3 cellular contexts compared by ENCODE assay signal in the genomic region with DNA sequence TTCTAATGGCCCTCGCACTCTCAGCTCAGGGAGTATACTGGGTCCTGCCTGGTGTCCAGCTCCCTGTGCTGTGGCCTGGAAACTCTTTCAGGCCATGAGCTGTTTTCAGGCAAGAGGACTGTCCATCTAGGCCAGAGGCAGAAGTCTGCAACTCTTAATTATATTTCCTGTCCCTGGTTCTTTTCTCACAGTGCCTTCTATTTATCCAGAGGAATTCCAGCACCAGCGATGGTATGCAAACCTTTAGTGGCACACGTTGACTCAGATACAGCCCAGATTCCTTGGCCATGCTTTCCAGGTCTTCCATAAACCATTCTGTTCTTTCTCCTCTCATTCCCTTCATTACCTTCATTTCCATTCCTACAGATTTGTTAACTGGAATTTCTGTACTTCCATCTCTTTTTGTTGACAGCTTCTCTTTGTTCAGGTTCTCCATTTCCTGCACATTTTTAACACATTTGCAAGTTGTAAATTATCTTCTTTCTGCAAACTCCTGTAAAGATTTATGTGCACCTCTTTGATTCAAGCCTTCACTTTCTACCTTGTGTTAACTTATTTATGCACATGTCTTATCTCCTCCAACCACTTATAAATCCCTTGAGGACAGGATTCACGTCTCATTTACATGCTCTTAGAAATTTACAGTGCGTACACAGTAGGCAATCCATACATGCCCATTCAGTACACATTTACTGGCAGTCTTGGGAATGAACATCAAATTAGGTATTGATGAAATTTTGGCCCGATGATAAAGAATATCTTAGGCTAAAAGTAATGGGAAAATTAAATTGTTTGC.
A peak's percentile ranks its signal among the peaks of the same experiment; 100 is the strongest.
TF ChIP-seq lines count a peak whose summit lies in the region.

No MANE protein-coding gene starts in this region.

TF ChIP-seq in SK-N-SH treated with all-trans-retinoic acid at 6 μM for 48 hours, 23 proteins besides CTCF, POLR2A, EP300 and RAD21:
- TF ChIP-seq, protein P1, sequence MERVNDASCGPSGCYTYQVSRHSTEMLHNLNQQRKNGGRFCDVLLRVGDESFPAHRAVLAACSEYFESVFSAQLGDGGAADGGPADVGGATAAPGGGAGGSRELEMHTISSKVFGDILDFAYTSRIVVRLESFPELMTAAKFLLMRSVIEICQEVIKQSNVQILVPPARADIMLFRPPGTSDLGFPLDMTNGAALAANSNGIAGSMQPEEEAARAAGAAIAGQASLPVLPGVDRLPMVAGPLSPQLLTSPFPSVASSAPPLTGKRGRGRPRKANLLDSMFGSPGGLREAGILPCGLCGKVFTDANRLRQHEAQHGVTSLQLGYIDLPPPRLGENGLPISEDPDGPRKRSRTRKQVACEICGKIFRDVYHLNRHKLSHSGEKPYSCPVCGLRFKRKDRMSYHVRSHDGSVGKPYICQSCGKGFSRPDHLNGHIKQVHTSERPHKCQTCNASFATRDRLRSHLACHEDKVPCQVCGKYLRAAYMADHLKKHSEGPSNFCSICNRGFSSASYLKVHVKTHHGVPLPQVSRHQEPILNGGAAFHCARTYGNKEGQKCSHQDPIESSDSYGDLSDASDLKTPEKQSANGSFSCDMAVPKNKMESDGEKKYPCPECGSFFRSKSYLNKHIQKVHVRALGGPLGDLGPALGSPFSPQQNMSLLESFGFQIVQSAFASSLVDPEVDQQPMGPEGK (CRISPR knock-in tag; IDR thresholded peaks at IDR 0.05; ENCODE audit: borderline replicate concordance): no peak
- TF ChIP-seq ZFP3 (CRISPR knock-in tag; IDR thresholded peaks at IDR 0.05) (no peak), SNAI2 (CRISPR knock-in tag; IDR thresholded peaks at IDR 0.05) (0 out of 2 replicates have a peak, but pooled peaks have one; percentile 19)
- TF ChIP-seq, protein P2, sequence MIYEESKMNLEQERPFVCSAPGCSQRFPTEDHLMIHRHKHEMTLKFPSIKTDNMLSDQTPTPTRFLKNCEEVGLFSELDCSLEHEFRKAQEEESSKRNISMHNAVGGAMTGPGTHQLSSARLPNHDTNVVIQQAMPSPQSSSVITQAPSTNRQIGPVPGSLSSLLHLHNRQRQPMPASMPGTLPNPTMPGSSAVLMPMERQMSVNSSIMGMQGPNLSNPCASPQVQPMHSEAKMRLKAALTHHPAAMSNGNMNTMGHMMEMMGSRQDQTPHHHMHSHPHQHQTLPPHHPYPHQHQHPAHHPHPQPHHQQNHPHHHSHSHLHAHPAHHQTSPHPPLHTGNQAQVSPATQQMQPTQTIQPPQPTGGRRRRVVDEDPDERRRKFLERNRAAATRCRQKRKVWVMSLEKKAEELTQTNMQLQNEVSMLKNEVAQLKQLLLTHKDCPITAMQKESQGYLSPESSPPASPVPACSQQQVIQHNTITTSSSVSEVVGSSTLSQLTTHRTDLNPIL (CRISPR knock-in tag; IDR thresholded peaks at IDR 0.05; ENCODE audit: low read depth): no peak

TF ChIP-seq in SK-N-SH, 30 proteins besides CTCF, POLR2A, EP300 and RAD21 (continued from another document):
- TF ChIP-seq, protein P3, sequence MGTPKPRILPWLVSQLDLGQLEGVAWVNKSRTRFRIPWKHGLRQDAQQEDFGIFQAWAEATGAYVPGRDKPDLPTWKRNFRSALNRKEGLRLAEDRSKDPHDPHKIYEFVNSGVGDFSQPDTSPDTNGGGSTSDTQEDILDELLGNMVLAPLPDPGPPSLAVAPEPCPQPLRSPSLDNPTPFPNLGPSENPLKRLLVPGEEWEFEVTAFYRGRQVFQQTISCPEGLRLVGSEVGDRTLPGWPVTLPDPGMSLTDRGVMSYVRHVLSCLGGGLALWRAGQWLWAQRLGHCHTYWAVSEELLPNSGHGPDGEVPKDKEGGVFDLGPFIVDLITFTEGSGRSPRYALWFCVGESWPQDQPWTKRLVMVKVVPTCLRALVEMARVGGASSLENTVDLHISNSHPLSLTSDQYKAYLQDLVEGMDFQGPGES (IDR thresholded peaks at IDR 0.05; ENCODE audit: low read depth, low read length): no peak
- TF ChIP-seq FOXJ3 (CRISPR knock-in tag; IDR thresholded peaks at IDR 0.05): no peak
- TF ChIP-seq YY1 (IDR thresholded peaks at IDR 0.05; ENCODE audit: low read depth): no peak
- TF ChIP-seq RXRA (IDR thresholded peaks at IDR 0.05; ENCODE audit: borderline replicate concordance, low read depth): no peak
- TF ChIP-seq NFIC (IDR thresholded peaks at IDR 0.05; ENCODE audit: borderline replicate concordance): no peak
- TF ChIP-seq GABPA (IDR thresholded peaks at IDR 0.05; ENCODE audit: low read depth): no peak
- TF ChIP-seq, protein P4, sequence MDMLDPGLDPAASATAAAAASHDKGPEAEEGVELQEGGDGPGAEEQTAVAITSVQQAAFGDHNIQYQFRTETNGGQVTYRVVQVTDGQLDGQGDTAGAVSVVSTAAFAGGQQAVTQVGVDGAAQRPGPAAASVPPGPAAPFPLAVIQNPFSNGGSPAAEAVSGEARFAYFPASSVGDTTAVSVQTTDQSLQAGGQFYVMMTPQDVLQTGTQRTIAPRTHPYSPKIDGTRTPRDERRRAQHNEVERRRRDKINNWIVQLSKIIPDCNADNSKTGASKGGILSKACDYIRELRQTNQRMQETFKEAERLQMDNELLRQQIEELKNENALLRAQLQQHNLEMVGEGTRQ (IDR thresholded peaks at IDR 0.05; ENCODE audit: borderline replicate concordance, low read depth, low read length): no peak
- TF ChIP-seq EZH2phosphoT487 (IDR thresholded peaks at IDR 0.05; ENCODE audit: borderline replicate concordance, low read depth): no peak
- no peak for TF ChIP-seq FOXM1 (IDR thresholded peaks at IDR 0.05; ENCODE audit: low read depth)
- TF ChIP-seq MEF2A (IDR thresholded peaks at IDR 0.05; ENCODE audit: borderline replicate concordance, low read depth): no peak
- TF ChIP-seq, protein P5, sequence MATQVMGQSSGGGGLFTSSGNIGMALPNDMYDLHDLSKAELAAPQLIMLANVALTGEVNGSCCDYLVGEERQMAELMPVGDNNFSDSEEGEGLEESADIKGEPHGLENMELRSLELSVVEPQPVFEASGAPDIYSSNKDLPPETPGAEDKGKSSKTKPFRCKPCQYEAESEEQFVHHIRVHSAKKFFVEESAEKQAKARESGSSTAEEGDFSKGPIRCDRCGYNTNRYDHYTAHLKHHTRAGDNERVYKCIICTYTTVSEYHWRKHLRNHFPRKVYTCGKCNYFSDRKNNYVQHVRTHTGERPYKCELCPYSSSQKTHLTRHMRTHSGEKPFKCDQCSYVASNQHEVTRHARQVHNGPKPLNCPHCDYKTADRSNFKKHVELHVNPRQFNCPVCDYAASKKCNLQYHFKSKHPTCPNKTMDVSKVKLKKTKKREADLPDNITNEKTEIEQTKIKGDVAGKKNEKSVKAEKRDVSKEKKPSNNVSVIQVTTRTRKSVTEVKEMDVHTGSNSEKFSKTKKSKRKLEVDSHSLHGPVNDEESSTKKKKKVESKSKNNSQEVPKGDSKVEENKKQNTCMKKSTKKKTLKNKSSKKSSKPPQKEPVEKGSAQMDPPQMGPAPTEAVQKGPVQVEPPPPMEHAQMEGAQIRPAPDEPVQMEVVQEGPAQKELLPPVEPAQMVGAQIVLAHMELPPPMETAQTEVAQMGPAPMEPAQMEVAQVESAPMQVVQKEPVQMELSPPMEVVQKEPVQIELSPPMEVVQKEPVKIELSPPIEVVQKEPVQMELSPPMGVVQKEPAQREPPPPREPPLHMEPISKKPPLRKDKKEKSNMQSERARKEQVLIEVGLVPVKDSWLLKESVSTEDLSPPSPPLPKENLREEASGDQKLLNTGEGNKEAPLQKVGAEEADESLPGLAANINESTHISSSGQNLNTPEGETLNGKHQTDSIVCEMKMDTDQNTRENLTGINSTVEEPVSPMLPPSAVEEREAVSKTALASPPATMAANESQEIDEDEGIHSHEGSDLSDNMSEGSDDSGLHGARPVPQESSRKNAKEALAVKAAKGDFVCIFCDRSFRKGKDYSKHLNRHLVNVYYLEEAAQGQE (IDR thresholded peaks at IDR 0.05; ENCODE audit: low read depth, low read length): no peak
- no peak for TF ChIP-seq TEAD4 (IDR thresholded peaks at IDR 0.05; ENCODE audit: borderline replicate concordance, insufficient read depth)

TF ChIP-seq in GM23338, 12 proteins besides CTCF, POLR2A, EP300 and RAD21:
- TF ChIP-seq, protein P6, sequence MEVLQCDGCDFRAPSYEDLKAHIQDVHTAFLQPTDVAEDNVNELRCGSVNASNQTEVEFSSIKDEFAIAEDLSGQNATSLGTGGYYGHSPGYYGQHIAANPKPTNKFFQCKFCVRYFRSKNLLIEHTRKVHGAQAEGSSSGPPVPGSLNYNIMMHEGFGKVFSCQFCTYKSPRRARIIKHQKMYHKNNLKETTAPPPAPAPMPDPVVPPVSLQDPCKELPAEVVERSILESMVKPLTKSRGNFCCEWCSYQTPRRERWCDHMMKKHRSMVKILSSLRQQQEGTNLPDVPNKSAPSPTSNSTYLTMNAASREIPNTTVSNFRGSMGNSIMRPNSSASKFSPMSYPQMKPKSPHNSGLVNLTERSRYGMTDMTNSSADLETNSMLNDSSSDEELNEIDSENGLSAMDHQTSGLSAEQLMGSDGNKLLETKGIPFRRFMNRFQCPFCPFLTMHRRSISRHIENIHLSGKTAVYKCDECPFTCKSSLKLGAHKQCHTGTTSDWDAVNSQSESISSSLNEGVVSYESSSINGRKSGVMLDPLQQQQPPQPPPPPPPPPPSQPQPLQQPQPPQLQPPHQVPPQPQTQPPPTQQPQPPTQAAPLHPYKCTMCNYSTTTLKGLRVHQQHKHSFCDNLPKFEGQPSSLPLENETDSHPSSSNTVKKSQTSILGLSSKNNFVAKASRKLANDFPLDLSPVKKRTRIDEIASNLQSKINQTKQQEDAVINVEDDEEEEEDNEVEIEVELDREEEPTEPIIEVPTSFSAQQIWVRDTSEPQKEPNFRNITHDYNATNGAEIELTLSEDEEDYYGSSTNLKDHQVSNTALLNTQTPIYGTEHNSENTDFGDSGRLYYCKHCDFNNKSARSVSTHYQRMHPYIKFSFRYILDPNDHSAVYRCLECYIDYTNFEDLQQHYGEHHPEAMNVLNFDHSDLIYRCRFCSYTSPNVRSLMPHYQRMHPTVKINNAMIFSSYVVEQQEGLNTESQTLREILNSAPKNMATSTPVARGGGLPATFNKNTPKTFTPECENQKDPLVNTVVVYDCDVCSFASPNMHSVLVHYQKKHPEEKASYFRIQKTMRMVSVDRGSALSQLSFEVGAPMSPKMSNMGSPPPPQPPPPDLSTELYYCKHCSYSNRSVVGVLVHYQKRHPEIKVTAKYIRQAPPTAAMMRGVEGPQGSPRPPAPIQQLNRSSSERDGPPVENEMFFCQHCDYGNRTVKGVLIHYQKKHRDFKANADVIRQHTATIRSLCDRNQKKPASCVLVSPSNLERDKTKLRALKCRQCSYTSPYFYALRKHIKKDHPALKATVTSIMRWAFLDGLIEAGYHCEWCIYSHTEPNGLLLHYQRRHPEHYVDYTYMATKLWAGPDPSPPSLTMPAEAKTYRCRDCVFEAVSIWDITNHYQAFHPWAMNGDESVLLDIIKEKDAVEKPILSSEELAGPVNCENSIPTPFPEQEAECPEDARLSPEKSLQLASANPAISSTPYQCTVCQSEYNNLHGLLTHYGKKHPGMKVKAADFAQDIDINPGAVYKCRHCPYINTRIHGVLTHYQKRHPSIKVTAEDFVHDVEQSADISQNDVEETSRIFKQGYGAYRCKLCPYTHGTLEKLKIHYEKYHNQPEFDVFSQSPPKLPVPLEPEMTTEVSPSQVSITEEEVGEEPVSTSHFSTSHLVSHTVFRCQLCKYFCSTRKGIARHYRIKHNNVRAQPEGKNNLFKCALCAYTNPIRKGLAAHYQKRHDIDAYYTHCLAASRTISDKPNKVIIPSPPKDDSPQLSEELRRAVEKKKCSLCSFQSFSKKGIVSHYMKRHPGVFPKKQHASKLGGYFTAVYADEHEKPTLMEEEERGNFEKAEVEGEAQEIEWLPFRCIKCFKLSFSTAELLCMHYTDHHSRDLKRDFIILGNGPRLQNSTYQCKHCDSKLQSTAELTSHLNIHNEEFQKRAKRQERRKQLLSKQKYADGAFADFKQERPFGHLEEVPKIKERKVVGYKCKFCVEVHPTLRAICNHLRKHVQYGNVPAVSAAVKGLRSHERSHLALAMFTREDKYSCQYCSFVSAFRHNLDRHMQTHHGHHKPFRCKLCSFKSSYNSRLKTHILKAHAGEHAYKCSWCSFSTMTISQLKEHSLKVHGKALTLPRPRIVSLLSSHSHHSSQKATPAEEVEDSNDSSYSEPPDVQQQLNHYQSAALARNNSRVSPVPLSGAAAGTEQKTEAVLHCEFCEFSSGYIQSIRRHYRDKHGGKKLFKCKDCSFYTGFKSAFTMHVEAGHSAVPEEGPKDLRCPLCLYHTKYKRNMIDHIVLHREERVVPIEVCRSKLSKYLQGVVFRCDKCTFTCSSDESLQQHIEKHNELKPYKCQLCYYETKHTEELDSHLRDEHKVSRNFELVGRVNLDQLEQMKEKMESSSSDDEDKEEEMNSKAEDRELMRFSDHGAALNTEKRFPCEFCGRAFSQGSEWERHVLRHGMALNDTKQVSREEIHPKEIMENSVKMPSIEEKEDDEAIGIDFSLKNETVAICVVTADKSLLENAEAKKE (CRISPR knock-in tag; IDR thresholded peaks at IDR 0.05): peak; percentile 72
- TF ChIP-seq, protein P5 (IDR thresholded peaks at IDR 0.05; ENCODE audit: unreplicated experiment): no peak
- TF ChIP-seq ZNF114 (CRISPR knock-in tag; IDR thresholded peaks at IDR 0.05) (no peak), EZH2phosphoT487 (IDR thresholded peaks at IDR 0.05; ENCODE audit: unreplicated experiment) (no peak), NANOG (IDR thresholded peaks at IDR 0.05; ENCODE audit: borderline replicate concordance) (no peak)
